Comparison of ENCODE assay signal across 9 cellular contexts in the genomic region with DNA sequence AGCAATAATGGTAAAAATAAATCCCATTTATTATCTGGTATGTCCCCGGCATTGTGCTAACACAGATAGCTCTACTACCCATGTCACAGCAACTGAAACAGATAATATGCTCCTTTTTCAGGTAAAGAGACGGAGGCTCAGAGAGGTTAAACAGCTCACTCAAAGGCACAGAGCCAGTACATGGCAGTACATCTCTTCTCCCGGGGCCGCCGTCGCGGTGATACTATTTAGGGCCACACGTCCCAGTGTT. TPM values are rescaled to one million over a fixed set of nuclear protein-coding genes. Genes with fewer than 3 reads are reported as not detected.
DNase-seq lines count a peak whose midpoint lies in the region; ATAC-seq, FAIRE-seq and TF ChIP-seq lines count a peak whose summit lies in the region.
"Had no signal": no experiment of that assay in that cellular context is flagged by ENCODE, and none has a peak within 500 bp of the region (broad histone marks: within the 10 kb centered on the region; RNA-seq: fewer than 3 reads in every experiment).

No MANE protein-coding gene starts in this region.

- peaks cover 26% of the 10 kb centered on the region; the same call in 1 of the 2 replicates for H3F3A ChIP-seq in PC-9 (ENCODE audit: insufficient read depth, low read depth)

- ATAC-seq in activated CD4-positive, alpha-beta T cell treated with anti-CD3 and anti-CD28 coated beads for 36 hours, result peak; percentile 37
- no peak for ATAC-seq in GM19023 (IDR thresholded peaks at IDR 0.05; ENCODE audit: unreplicated experiment)

- POLR2A ChIA-PET in activated CD4-positive, alpha-beta T cell treated with anti-CD3 and anti-CD28 coated beads for 36 hours (lab: Charles Lee), result interaction anchor here (0.5 to 0.6 kb wide), 3 partner anchors 14 to 1660 kb away, joined by 4 to 8 read pairs (median 5); no protein-coding TSS in a partner anchor
- POLR2A ChIA-PET in PC-9 (lab: Charles Lee; ENCODE audit: unreplicated experiment), result interaction anchor here (0.6 to 0.8 kb wide), 2 partner anchors 43 to 302 kb away, joined by 4 to 6 read pairs; no protein-coding TSS in a partner anchor

- no peaks in the 10 kb centered on the region for H3K36me3 ChIP-seq in PC-9 (ENCODE audit: low read depth)
- H3K36me3 ChIP-seq in fibroblast of lung (ENCODE audit: control insufficient read depth, insufficient read depth, low read length), result no peaks in the 10 kb centered on the region
- H3K36me3 ChIP-seq in skeletal muscle satellite cell (ENCODE audit: insufficient read depth, low read length), result no peaks in the 10 kb centered on the region

- no peaks in the 10 kb centered on the region for H3K9me3 ChIP-seq in PC-9 (ENCODE audit: insufficient read depth, low read depth)
- H3K9me3 ChIP-seq in fibroblast of lung (ENCODE audit: control insufficient read depth, insufficient read depth, low read depth, low read length), result no peaks in the 10 kb centered on the region
- no peaks in the 10 kb centered on the region for H3K9me3 ChIP-seq in skeletal muscle satellite cell (replicated peaks; ENCODE audit: low read length)

- H2AFZ ChIP-seq in PC-9 (peak overlapping the region; percentile 89), fibroblast of lung (ENCODE audit: low read length) (peak overlapping the region; percentile 97)

- H3K9ac ChIP-seq in fibroblast of lung (ENCODE audit: insufficient read depth, low read length) (peak overlapping the region; percentile 88), skeletal muscle satellite cell (ENCODE audit: low read depth, low read length) (peak overlapping the region; percentile 89)

- H3K4me1 ChIP-seq in PC-9 (replicated peaks; ENCODE audit: insufficient read depth) (peaks cover 61% of the 10 kb centered on the region), fibroblast of lung (ENCODE audit: control insufficient read depth, extremely low read depth, insufficient read depth, low read length) (peaks cover 2% of the 10 kb centered on the region), skeletal muscle satellite cell (ENCODE audit: control insufficient read depth, insufficient read depth, low read length) (peaks cover 25% of the 10 kb centered on the region)

- no peaks in the 10 kb centered on the region for H3K9me3 Mint-ChIP-seq in activated CD4-positive, alpha-beta T cell treated with anti-CD3 and anti-CD28 coated beads for 36 hours (ENCODE audit: low read depth)

- H3K27ac ChIP-seq in PC-9, result peak overlapping the region; percentile 32
- peak overlapping the region; percentile 97 for H3K27ac ChIP-seq in fibroblast of lung (ENCODE audit: insufficient read depth, low read length)

- peaks cover 59% of the 10 kb centered on the region for H3K4me1 Mint-ChIP-seq in activated CD4-positive, alpha-beta T cell treated with anti-CD3 and anti-CD28 coated beads for 36 hours

- intact Hi-C loops in activated CD4-positive, alpha-beta T cell treated with anti-CD3 and anti-CD28 coated beads for 36 hours (cut with DNase I, micrococcal nuclease), result loop anchor here (1.0 to 5.0 kb wide), 8 partner anchors 126 to 1932 kb away; a partner anchor contains a TSS
- intact Hi-C loops in PC-9 (cut with micrococcal nuclease; ENCODE audit: unreplicated experiment), result loop anchor here (2.0 to 5.0 kb wide), 7 partner anchors 73 to 868 kb away; a partner anchor contains a TSS

- H3K9me2 ChIP-seq in PC-9 (ENCODE audit: insufficient read depth), result no peaks in the 10 kb centered on the region

- TSS peak; percentile 81 for BruUV-seq in PC-9 (replicated peaks; lab: Mats Ljungman, UMichigan)

- no peak for TF ChIP-seq CTCF in PC-9 (conservative IDR thresholded peaks at IDR 0.05)
- TF ChIP-seq CTCF in fibroblast of lung (conservative IDR thresholded peaks at IDR 0.05 in 1 of 2, IDR thresholded peaks at IDR 0.05 in 1 of 2; ENCODE audit: low read depth in 1 of 2, low read length in 2 of 2), result no peak

- peaks cover 35% of the 10 kb centered on the region for H3K79me2 ChIP-seq in PC-9 (ENCODE audit: low read depth)
- H3K79me2 ChIP-seq in fibroblast of lung (ENCODE audit: control insufficient read depth, insufficient read depth, low read length), result peaks cover 29% of the 10 kb centered on the region

- peak overlapping the region; percentile 88 for H3K4me3 Mint-ChIP-seq in activated CD4-positive, alpha-beta T cell treated with anti-CD3 and anti-CD28 coated beads for 36 hours

- H3K27ac Mint-ChIP-seq in activated CD4-positive, alpha-beta T cell treated with anti-CD3 and anti-CD28 coated beads for 36 hours, result peak overlapping the region; percentile 95

- H3K4me3 ChIP-seq in PC-9 (peak overlapping the region; percentile 75), fibroblast of lung (replicated peaks in 1 of 4; ENCODE audit: control extremely low read depth in 1 of 4, insufficient read depth in 1 of 4, low read depth in 3 of 4, low read length in 4 of 4) (peak overlapping the region; percentile 70 to 88 (median 83)), skeletal muscle satellite cell (ENCODE audit: low read length) (peak overlapping the region; percentile 87)

- no peaks in the 10 kb centered on the region for H3K27me3 ChIP-seq in PC-9 (ENCODE audit: insufficient read depth, low read depth)
- H3K27me3 ChIP-seq in fibroblast of lung (ENCODE audit: control insufficient read depth, insufficient read depth, low read length), result no peaks in the 10 kb centered on the region
- no peaks in the 10 kb centered on the region for H3K27me3 ChIP-seq in skeletal muscle satellite cell (ENCODE audit: control insufficient read depth, insufficient read depth, low read length)

- H3K4me2 ChIP-seq in PC-9 (peak overlapping the region; percentile 82), fibroblast of lung (ENCODE audit: extremely low read depth, insufficient read depth, low read length) (peak overlapping the region; percentile 44), skeletal muscle satellite cell (ENCODE audit: low read length) (peak overlapping the region; percentile 98)

- DNase-seq in activated CD4-positive, alpha-beta T cell treated with anti-CD3 and anti-CD28 coated beads for 36 hours, result no peak
- DNase-seq in activated CD4-positive, alpha-beta T cell treated with anti-CD3 and anti-CD28 coated beads, Interleukin-2, amount 50 U/mL, for 48 hours, result no peak
- no peak for DNase-seq in PC-9
- no peak for DNase-seq in fibroblast of lung (ENCODE audit: low read depth in 2 of 2)
- no peak for DNase-seq in RCC 7860 (ENCODE audit: low spot score)
- DNase-seq in hepatic stellate cell (ENCODE audit: low spot score), result no peak

- no peak for FAIRE-seq in RCC 7860 (lab: Jason Lieb, UNC)
- FAIRE-seq: colon had no signal

- H4K20me1 ChIP-seq in PC-9 (ENCODE audit: insufficient read depth), result no peaks in the 10 kb centered on the region
- H4K20me1 ChIP-seq in fibroblast of lung (ENCODE audit: control insufficient read depth, extremely low read depth, insufficient read depth, low read length), result no peaks in the 10 kb centered on the region

- CTCF ChIA-PET in activated CD4-positive, alpha-beta T cell treated with anti-CD3 and anti-CD28 coated beads for 36 hours (lab: Charles Lee), result no interaction called here
- CTCF ChIA-PET in PC-9 (lab: Charles Lee), result interaction anchor here (0.7 kb wide), 1 partner anchor 851 kb away, joined by 3 read pairs; no protein-coding TSS in a partner anchor

- peaks cover 35% of the 10 kb centered on the region for H3K36me3 Mint-ChIP-seq in activated CD4-positive, alpha-beta T cell treated with anti-CD3 and anti-CD28 coated beads for 36 hours (ENCODE audit: low read depth)

- H3K27me3 Mint-ChIP-seq in activated CD4-positive, alpha-beta T cell treated with anti-CD3 and anti-CD28 coated beads for 36 hours, result peaks cover 6% of the 10 kb centered on the region

RNA-seq across cellular contexts. Expression of a gene that starts 0.7 kb away (rescaled TPM):
- total RNA-seq in activated CD4-positive, alpha-beta T cell treated with anti-CD3 and anti-CD28 coated beads for 36 hours, result 10 to 100 TPM; 56.8 to 85.5 TPM
- total RNA-seq in PC-9 (2021) (15.9 and 18.5 TPM in 2 replicates), fibroblast of lung (5.9 and 11.2 TPM in 2 replicates)
- 27.9 and 63.0 TPM in 2 replicates for polyA plus RNA-seq in fibroblast of lung
- polyA plus RNA-seq in fibroblast of lung (2012), result 11.7 and 22.4 TPM in 2 replicates
- polyA minus RNA-seq in fibroblast of lung (ENCODE audit: low replicate concordance), result 18.5 and 23.7 TPM in 2 replicates
- total RNA-seq in skeletal muscle satellite cell (2012; rRNA removed), result 29.7 and 45.4 TPM in 2 replicates

Comparison
In these comparisons a context has a peak if more than half of its experiments do, and no peak if none do; other contexts are left out.
1. H3K4me2 ChIP-seq: peak in every context shown above with its lines; median percentile 98 in skeletal muscle satellite cell; 82 in PC-9; 44 in fibroblast of lung.